In the genomic region with DNA sequence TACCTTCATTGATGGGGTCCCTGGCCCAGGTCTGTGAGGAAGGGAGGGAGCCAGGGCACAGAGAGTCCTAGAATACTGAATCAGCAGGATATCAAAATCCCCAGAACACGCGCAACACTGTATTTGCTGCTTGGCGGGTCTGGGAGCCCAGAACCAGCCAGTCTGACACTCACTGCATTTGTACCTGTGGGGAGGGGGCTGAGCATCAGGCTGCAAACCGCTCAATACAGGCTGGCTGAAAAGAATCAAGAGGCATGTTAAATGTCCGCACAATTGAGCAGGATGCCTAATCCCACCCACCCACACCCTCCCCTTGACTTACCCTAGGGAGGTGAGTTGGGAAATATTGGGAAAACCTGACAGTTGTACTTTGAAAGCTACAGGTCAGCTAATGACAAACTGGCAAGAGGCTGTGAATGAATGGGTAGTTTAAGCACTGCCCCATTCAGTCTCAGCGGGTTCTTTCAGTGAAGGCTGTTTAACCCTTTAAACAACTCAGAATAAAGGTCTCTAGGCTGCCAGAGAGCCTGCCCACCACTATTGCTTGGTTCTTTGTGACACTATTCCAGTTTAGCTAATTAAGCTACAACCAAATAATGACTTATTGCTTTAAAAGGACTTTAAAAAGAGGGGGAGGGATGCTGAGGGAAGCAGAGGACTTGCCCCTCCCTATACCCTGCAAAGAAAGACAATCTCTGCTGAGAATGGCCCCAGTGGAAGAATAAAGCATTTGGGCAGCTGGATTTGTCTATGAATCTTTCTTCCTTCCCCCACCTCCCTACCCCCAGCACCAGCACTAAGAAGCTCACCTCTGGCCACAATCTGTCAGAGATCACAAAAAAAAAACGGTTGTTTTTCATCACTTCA, we compare ENCODE assay signal across 12 cellular contexts. TPM values are rescaled to one million over a fixed set of nuclear protein-coding genes. Genes with fewer than 3 reads are reported as not detected.
A peak's percentile ranks its signal among the peaks of the same experiment; 100 is the strongest.
DNase-seq lines count a peak whose midpoint lies in the region; ATAC-seq, FAIRE-seq and TF ChIP-seq lines count a peak whose summit lies in the region.
"Had no signal": no experiment of that assay in that cellular context is flagged by ENCODE, and none has a peak within 500 bp of the region (broad histone marks: within the 10 kb centered on the region; RNA-seq: fewer than 3 reads in every experiment).

No MANE protein-coding gene starts in this region.

- TF ChIP-seq EP300 in HepG2 (IDR thresholded peaks at IDR 0.05; ENCODE audit: low read depth in 2 of 2, low read length in 2 of 2) (no peak), HepG2 (CRISPR knock-in tag; IDR thresholded peaks at IDR 0.05; ENCODE audit: borderline replicate concordance) (no peak)

- in situ Hi-C loops in HepG2 (cut with HindIII; ENCODE audit: extremely low pct_ligation_motif_present, low pct_unique_long_range_greater_than_20kb): loop anchor here (25.0 kb wide), 1 partner anchor 157 kb away; no protein-coding TSS in a partner anchor

- POLR2A ChIA-PET in HepG2 (lab: Yijun Ruan, JAX): interaction anchor here (0.6 to 10.3 kb wide), 6 partner anchors 12 to 694 kb away, joined by 3 to 122 read pairs (median 4); no protein-coding TSS in a partner anchor

- no peak for TF ChIP-seq RAD21 in HepG2 (CRISPR knock-in tag; IDR thresholded peaks at IDR 0.05)

- H3K9me3 ChIP-seq in HepG2 (ENCODE audit: low read length): no peaks in the 10 kb centered on the region
- H3K9me3 ChIP-seq in thoracic aorta: no peaks in the 10 kb centered on the region

- H3K27me3 Mint-ChIP-seq in T-helper 1 cell treated with Interleukin-12 subunit alpha and Interleukin-12 subunit beta and Interleukin-4 antibody, amounts not matched to agents 30 μg/mL and 1 μg/mL, for 36 hours (ENCODE audit: low read depth): peaks cover 30% of the 10 kb centered on the region

- peaks cover 100% of the 10 kb centered on the region for H3K79me2 ChIP-seq in HepG2 (ENCODE audit: insufficient read depth, low read length)

- H3K36me3 ChIP-seq in HepG2 (replicated peaks in 1 of 2; ENCODE audit: control insufficient read depth in 1 of 2, insufficient read depth in 2 of 2, low read length in 2 of 2) (peaks cover 16 to 39% of the 10 kb centered on the region in 2 experiments), thoracic aorta (no peaks in the 10 kb centered on the region)

- peaks cover 89% of the 10 kb centered on the region for H4K20me1 ChIP-seq in HepG2 (ENCODE audit: insufficient read depth, low read length)

- H3K4me3 Mint-ChIP-seq in T-helper 1 cell treated with Interleukin-12 subunit alpha and Interleukin-12 subunit beta and Interleukin-4 antibody, amounts not matched to agents 30 μg/mL and 1 μg/mL, for 36 hours: peak overlapping the region; percentile 53

- no TSS peak for BruUV-seq in HepG2 (replicated peaks; lab: Mats Ljungman, UMichigan)

- H3K4me1 ChIP-seq in HepG2 (ENCODE audit: insufficient read depth, low read length) (peaks cover 75% of the 10 kb centered on the region), thoracic aorta (ENCODE audit: control insufficient read depth in 1 of 2, low read depth in 2 of 2) (peaks cover 21 to 78% of the 10 kb centered on the region in 2 donors)

- H3K4me3 ChIP-seq in choroid plexus epithelial cell (ENCODE audit: low read depth, low read length): peak overlapping the region; percentile 92
- peak overlapping the region; percentile 62 to 99 (median 98); a peak in 5 of 6 replicates for H3K4me3 ChIP-seq in HepG2 (replicated peaks in 1 of 3; ENCODE audit: insufficient read depth in 1 of 3, low read depth in 2 of 3, low read length in 3 of 3)
- peak overlapping the region; percentile 84 for H3K4me3 ChIP-seq in thoracic aorta

- CTCF ChIA-PET in HepG2 (lab: Yijun Ruan, JAX; ENCODE audit: low intra/inter-chr PET ratio, low total read pairs): interaction anchor here (0.8 to 2.3 kb wide), 2 partner anchors 229 kb away, joined by 5 to 11 read pairs; no protein-coding TSS in a partner anchor

- DNase-seq in T-helper 1 cell (no peak), choroid plexus epithelial cell (ENCODE audit: low read depth) (peak; percentile 31), HepG2 (ENCODE audit: low spot score) (no peak), thoracic aorta (ENCODE audit: low spot score) (no peak), RKO (ENCODE audit: low spot score) (no peak), NCI-H226 (no peak), hepatic stellate cell (ENCODE audit: low spot score) (no peak)
- DNase-seq: activated CD4-positive, alpha-beta T cell treated with anti-CD3 and anti-CD28 coated beads for 48 hours; anterior cingulate cortex; NCI-H1105 treated with DMSO at 0.1 percent for 48 hours; stimulated activated CD4-positive, alpha-beta T cell treated with anti-CD3 and anti-CD28 coated beads, Interleukin-15, amount 100 ng/mL, for 24 hours had no signal

- peaks cover 43% of the 10 kb centered on the region for H3K4me1 Mint-ChIP-seq in T-helper 1 cell treated with Interleukin-12 subunit alpha and Interleukin-12 subunit beta and Interleukin-4 antibody, amounts not matched to agents 30 μg/mL and 1 μg/mL, for 36 hours (ENCODE audit: low read depth)

- H3K9ac ChIP-seq in HepG2 (ENCODE audit: insufficient read depth, low read depth, low read length): peak overlapping the region; percentile 64

- no peak for TF ChIP-seq POLR2A in HepG2 (IDR thresholded peaks at IDR 0.05; ENCODE audit: insufficient read depth in 1 of 2, low read depth in 2 of 2, low read length in 2 of 2)

- peak overlapping the region; percentile 54 for H3K27ac ChIP-seq in HepG2 (ENCODE audit: extremely low read length, insufficient read depth, low read length)
- peak overlapping the region; percentile 34 to 73 for H3K27ac ChIP-seq in thoracic aorta

- H3K9me3 Mint-ChIP-seq in T-helper 1 cell treated with Interleukin-12 subunit alpha and Interleukin-12 subunit beta and Interleukin-4 antibody, amounts not matched to agents 30 μg/mL and 1 μg/mL, for 36 hours: no peaks in the 10 kb centered on the region

- H3K4me2 ChIP-seq in HepG2 (ENCODE audit: low read depth, low read length): peak overlapping the region; percentile 83

- TF ChIP-seq CTCF in choroid plexus epithelial cell (conservative IDR thresholded peaks at IDR 0.05; ENCODE audit: low read depth, low read length): no peak
- TF ChIP-seq CTCF in HepG2 (CRISPR knock-in tag; IDR thresholded peaks at IDR 0.05): no peak
- TF ChIP-seq CTCF in thoracic aorta (IDR thresholded peaks at IDR 0.05): no peak

- H3K36me3 Mint-ChIP-seq in T-helper 1 cell treated with Interleukin-12 subunit alpha and Interleukin-12 subunit beta and Interleukin-4 antibody, amounts not matched to agents 30 μg/mL and 1 μg/mL, for 36 hours (ENCODE audit: low read depth): no peaks in the 10 kb centered on the region

- intact Hi-C loops in HepG2 (cut with micrococcal nuclease; ENCODE audit: unreplicated experiment): loop anchor here (1.0 to 5.0 kb wide), 2 partner anchors 68 to 152 kb away; no protein-coding TSS in a partner anchor

- peak; percentile 9 for ATAC-seq in HepG2
- no peak for ATAC-seq in thoracic aorta (ENCODE audit: insufficient number of reproducible peaks, low FRiP score, low read depth)

- 47% methylated on average over 7 of the region's 7 CpGs for WGBS in HepG2 (ENCODE audit: low lambda C conversion rate)

- no peak overlapping the region for H2AFZ ChIP-seq in HepG2 (ENCODE audit: low read length)

- H3K27me3 ChIP-seq in HepG2 (ENCODE audit: control insufficient read depth in 1 of 2, insufficient read depth in 2 of 2, low read length in 2 of 2) (no peaks in the 10 kb centered on the region; a peak in 1 of 5 replicates), thoracic aorta (replicated peaks; ENCODE audit: insufficient read depth) (no peaks in the 10 kb centered on the region)

- no peak for FAIRE-seq in HepG2 (lab: Jason Lieb, UNC)

- peak overlapping the region; percentile 41 for H3K27ac Mint-ChIP-seq in T-helper 1 cell treated with Interleukin-12 subunit alpha and Interleukin-12 subunit beta and Interleukin-4 antibody, amounts not matched to agents 30 μg/mL and 1 μg/mL, for 36 hours

RNA-seq across cellular contexts. Expression of a gene that starts 5.0 kb away (rescaled TPM):
- total RNA-seq in HepG2 (2016; rRNA removed; fragmentation: Illumina TruSeq; extraction: Trizol) (8.9 and 9.0 TPM in 2 replicates), thoracic aorta (100 to 1,000 TPM in 1 of 2 donors, 10 to 100 TPM in 1; 63.4 to 136 TPM)
- total RNA-seq in HepG2 (2016; cell fraction: cytosol; rRNA removed; fragmentation: Illumina TruSeq; extraction: Trizol; ENCODE audit: low read depth): 1.6 and 1.8 TPM in 2 replicates
- total RNA-seq in HepG2 (2016; cell fraction: insoluble cytoplasmic fraction; rRNA removed; fragmentation: Illumina TruSeq; extraction: Trizol): 8.3 and 8.7 TPM in 2 replicates
- total RNA-seq in HepG2 (2016; cell fraction: membrane; rRNA removed; fragmentation: Illumina TruSeq; extraction: Trizol): 5.8 and 6.0 TPM in 2 replicates
- total RNA-seq in HepG2 (2016; cell fraction: nucleus; rRNA removed; fragmentation: Illumina TruSeq; extraction: Trizol): 12.5 and 16.8 TPM in 2 replicates
- 17.8 and 19.2 TPM in 2 replicates for polyA plus RNA-seq in HepG2 (2011; rRNA removed)
- polyA plus RNA-seq in HepG2 (2011; cell fraction: cytosol; rRNA removed): 10.9 and 12.6 TPM in 2 replicates
- 61.0 and 63.7 TPM in 2 replicates for polyA plus RNA-seq in HepG2 (2011; cell fraction: nucleus; rRNA removed)
- 10.0 and 17.2 TPM in 2 replicates for polyA plus RNA-seq in HepG2 (2012)
- 0.37 and 0.40 TPM in 2 replicates for polyA plus RNA-seq in HepG2 (2016; cell fraction: cytosol; fragmentation: Illumina TruSeq; extraction: Trizol; ENCODE audit: low read depth)
- 6.9 and 9.0 TPM in 2 replicates for polyA plus RNA-seq in HepG2 (2016; cell fraction: insoluble cytoplasmic fraction; fragmentation: Illumina TruSeq; extraction: Trizol; ENCODE audit: low read depth)
- polyA plus RNA-seq in HepG2 (2016; cell fraction: membrane; fragmentation: Illumina TruSeq; extraction: Trizol; ENCODE audit: low read depth): 2.0 and 2.1 TPM in 2 replicates
- 21.3 and 22.7 TPM in 2 replicates for polyA plus RNA-seq in HepG2 (2016; cell fraction: nucleus; fragmentation: Illumina TruSeq; extraction: Trizol; ENCODE audit: insufficient read depth, low read depth)
- 0.09 and 81.1 TPM in 2 replicates for polyA minus RNA-seq in HepG2 (2011; rRNA and poly(A)+ RNA removed; ENCODE audit: low replicate concordance)
- polyA minus RNA-seq in HepG2 (2011; cell fraction: cytosol; rRNA and poly(A)+ RNA removed): 21.7 and 22.2 TPM in 2 replicates
- 40.0 and 40.4 TPM in 2 replicates for polyA minus RNA-seq in HepG2 (2011; cell fraction: nucleus; rRNA and poly(A)+ RNA removed)
